ENCODE assay signal across 14 cellular contexts in genomic region chr17:2947996-2948550, GRCh38.
DNase-seq lines count a peak whose midpoint lies in the region; TF ChIP-seq lines count a peak whose summit lies in the region.
"Had no signal": no experiment of that assay in that cellular context is flagged by ENCODE, and none has a peak within 500 bp of the region (broad histone marks: within the 10 kb centered on the region; RNA-seq: fewer than 3 reads in every experiment).

No MANE protein-coding gene starts in this region.

- no peaks in the 10 kb centered on the region for H3K9me3 ChIP-seq in mesenchymal stem cell (ENCODE audit: control insufficient read depth, low read length)
- no peaks in the 10 kb centered on the region for H3K9me3 ChIP-seq in smooth muscle cell (replicated peaks; ENCODE audit: low read depth)

- H3K79me2 ChIP-seq in smooth muscle cell (ENCODE audit: low read depth): no peaks in the 10 kb centered on the region

- H3K27me3 ChIP-seq in H7 (ENCODE audit: control insufficient read depth, insufficient read depth, low read length): no peaks in the 10 kb centered on the region
- H3K27me3 ChIP-seq in mesenchymal stem cell (ENCODE audit: control insufficient read depth in 1 of 2, insufficient read depth in 1 of 2, low read length in 2 of 2): peaks cover 4 to 11% of the 10 kb centered on the region in 2 experiments
- H3K27me3 ChIP-seq in smooth muscle cell (ENCODE audit: low read depth): no peaks in the 10 kb centered on the region

- H3K4me3 Mint-ChIP-seq in chondrocyte (ENCODE audit: unreplicated experiment): no peak overlapping the region
- H3K4me3 Mint-ChIP-seq in type B pancreatic cell: peak overlapping the region; percentile 3
- H3K4me3 Mint-ChIP-seq: B cell; CD8-positive, alpha-beta memory T cell had no signal

- H3K9me3 Mint-ChIP-seq in chondrocyte (ENCODE audit: low read depth): no peaks in the 10 kb centered on the region
- no peaks in the 10 kb centered on the region for H3K9me3 Mint-ChIP-seq in type B pancreatic cell
- H3K9me3 Mint-ChIP-seq: CD8-positive, alpha-beta memory T cell had no signal

- H2AK5ac ChIP-seq in mesenchymal stem cell (ENCODE audit: low read length, severe bottlenecking): no peak overlapping the region

- H2AFZ ChIP-seq in mesenchymal stem cell (ENCODE audit: low read depth, low read length): no peak overlapping the region
- no peak overlapping the region for H2AFZ ChIP-seq in smooth muscle cell (ENCODE audit: low read depth)

- H3K27me3 Mint-ChIP-seq in chondrocyte (ENCODE audit: low read depth) (no peaks in the 10 kb centered on the region), type B pancreatic cell (no peaks in the 10 kb centered on the region)
- H3K27me3 Mint-ChIP-seq: B cell had no signal

- TF ChIP-seq CTCF in chondrocyte (IDR thresholded peaks at IDR 0.05): no peak
- TF ChIP-seq CTCF in type B pancreatic cell (conservative IDR thresholded peaks at IDR 0.05): no peak
- no peak for TF ChIP-seq CTCF in smooth muscle cell (IDR thresholded peaks at IDR 0.05; ENCODE audit: borderline replicate concordance, insufficient read depth, poor library complexity, severe bottlenecking)

- H3K4me1 ChIP-seq in mesenchymal stem cell (ENCODE audit: control insufficient read depth, insufficient read depth, low read depth, low read length): peaks cover 6% of the 10 kb centered on the region
- no peaks in the 10 kb centered on the region for H3K4me1 ChIP-seq in smooth muscle cell (ENCODE audit: low read depth)

- H4K20me1 ChIP-seq in smooth muscle cell (ENCODE audit: low read depth): no peaks in the 10 kb centered on the region

- no peak overlapping the region for H2BK12ac ChIP-seq in mesenchymal stem cell (ENCODE audit: low read length in 2 of 2)

- no peaks in the 10 kb centered on the region for H3F3A ChIP-seq in smooth muscle cell (ENCODE audit: low read depth)

- H3K4me2 ChIP-seq in mesenchymal stem cell (ENCODE audit: low read length, poor library complexity, severe bottlenecking): no peak overlapping the region
- H3K4me2 ChIP-seq in smooth muscle cell: no peak overlapping the region

- no peak overlapping the region for H3K23ac ChIP-seq in mesenchymal stem cell (ENCODE audit: low read length in 2 of 2)

- H3K36me3 ChIP-seq in H7 (replicated peaks; ENCODE audit: control insufficient read depth, insufficient read depth, low read length) (no peaks in the 10 kb centered on the region), mesenchymal stem cell (ENCODE audit: control insufficient read depth in 1 of 2, insufficient read depth in 2 of 2, low read depth in 1 of 2, low read length in 2 of 2) (peaks cover 0 to 4% of the 10 kb centered on the region in 2 experiments), smooth muscle cell (ENCODE audit: low read depth) (no peaks in the 10 kb centered on the region)

- no peak overlapping the region for H4K8ac ChIP-seq in mesenchymal stem cell (ENCODE audit: low read length)

- H3K27ac ChIP-seq in mesenchymal stem cell (ENCODE audit: low read length, poor library complexity, severe bottlenecking) (no peak overlapping the region), smooth muscle cell (ENCODE audit: low read depth) (no peak overlapping the region)

- H3K36me3 Mint-ChIP-seq in chondrocyte (ENCODE audit: low read depth): no peaks in the 10 kb centered on the region
- H3K36me3 Mint-ChIP-seq in type B pancreatic cell: no peaks in the 10 kb centered on the region

- H3K27ac Mint-ChIP-seq in chondrocyte (ENCODE audit: unreplicated experiment) (no peak overlapping the region), type B pancreatic cell (no peak overlapping the region)
- H3K27ac Mint-ChIP-seq: B cell had no signal

- no peak overlapping the region for H2BK5ac ChIP-seq in mesenchymal stem cell (ENCODE audit: low read depth, low read length, poor library complexity, severe bottlenecking)

- H2BK120ac ChIP-seq in mesenchymal stem cell (ENCODE audit: low read depth, low read length): no peak overlapping the region

- no peak overlapping the region for H3K14ac ChIP-seq in mesenchymal stem cell (ENCODE audit: low read length in 2 of 2)

- H4K91ac ChIP-seq in mesenchymal stem cell (ENCODE audit: low read length): peak overlapping the region; percentile 43

- 85% methylated on average over 13 of the region's 14 CpGs for WGBS in mesenchymal stem cell
- WGBS in smooth muscle cell (ENCODE audit: low lambda C conversion rate): 90% methylated on average over 14 of the region's 14 CpGs

- DNase-seq in H7 (peak; percentile 40), chondrocyte (ENCODE audit: low spot score) (peak; percentile 72), mesenchymal stem cell (no peak), type B pancreatic cell (ENCODE audit: extremely low spot score, unreplicated experiment) (no peak), activated T-cell treated with anti-CD3 and anti-CD28 coated beads for 4 hours (no peak), GDM1 (lab: John Stamatoyannopoulos, UW) (no peak), smooth muscle cell (lab: John Stamatoyannopoulos, UW; ENCODE audit: unreplicated experiment) (no peak)
- DNase-seq: CD8-positive, alpha-beta memory T cell; NCI-H1436; NCI-H2029 treated with DMSO at 0.1 percent for 48 hours; NCI-H510A; NCI-H82; SHP77 had no signal

- no peak overlapping the region for H3K4me3 ChIP-seq in H7 (ENCODE audit: insufficient read depth, low read depth, low read length)
- no peak overlapping the region for H3K4me3 ChIP-seq in mesenchymal stem cell (ENCODE audit: insufficient read depth in 1 of 2, low read depth in 1 of 2, low read length in 2 of 2)
- H3K4me3 ChIP-seq in smooth muscle cell: no peak overlapping the region

- H3K79me1 ChIP-seq in mesenchymal stem cell (replicated peaks; ENCODE audit: low read length, poor library complexity, severe bottlenecking): no peaks in the 10 kb centered on the region

- H3K4me1 Mint-ChIP-seq in chondrocyte (ENCODE audit: low read depth): peaks cover 4% of the 10 kb centered on the region
- H3K4me1 Mint-ChIP-seq in type B pancreatic cell (ENCODE audit: unreplicated experiment): peaks cover 5% of the 10 kb centered on the region

- H3K9ac ChIP-seq in mesenchymal stem cell (ENCODE audit: low read length): no peak overlapping the region
- no peak overlapping the region for H3K9ac ChIP-seq in smooth muscle cell (ENCODE audit: low read depth)

- no peak overlapping the region for H3K4ac ChIP-seq in mesenchymal stem cell (ENCODE audit: low read depth in 1 of 2, low read length in 2 of 2)

- no peak overlapping the region for H3K18ac ChIP-seq in mesenchymal stem cell (ENCODE audit: low read depth in 1 of 2, low read length in 2 of 2)

- peak overlapping the region; percentile 46 for H2BK15ac ChIP-seq in mesenchymal stem cell (ENCODE audit: low read depth, poor library complexity, severe bottlenecking)

Comparison
In these comparisons a context has a peak if more than half of its experiments do, and no peak if none do; other contexts are left out.
1. DNase-seq: peak in H7 (single experiment) and chondrocyte (single experiment); none in mesenchymal stem cell (single experiment), type B pancreatic cell (single experiment), activated T-cell treated with anti-CD3 and anti-CD28 coated beads for 4 hours (single experiment), GDM1 (single experiment) and smooth muscle cell (single experiment).